11 cellular contexts compared by ENCODE assay signal in the genomic region with DNA sequence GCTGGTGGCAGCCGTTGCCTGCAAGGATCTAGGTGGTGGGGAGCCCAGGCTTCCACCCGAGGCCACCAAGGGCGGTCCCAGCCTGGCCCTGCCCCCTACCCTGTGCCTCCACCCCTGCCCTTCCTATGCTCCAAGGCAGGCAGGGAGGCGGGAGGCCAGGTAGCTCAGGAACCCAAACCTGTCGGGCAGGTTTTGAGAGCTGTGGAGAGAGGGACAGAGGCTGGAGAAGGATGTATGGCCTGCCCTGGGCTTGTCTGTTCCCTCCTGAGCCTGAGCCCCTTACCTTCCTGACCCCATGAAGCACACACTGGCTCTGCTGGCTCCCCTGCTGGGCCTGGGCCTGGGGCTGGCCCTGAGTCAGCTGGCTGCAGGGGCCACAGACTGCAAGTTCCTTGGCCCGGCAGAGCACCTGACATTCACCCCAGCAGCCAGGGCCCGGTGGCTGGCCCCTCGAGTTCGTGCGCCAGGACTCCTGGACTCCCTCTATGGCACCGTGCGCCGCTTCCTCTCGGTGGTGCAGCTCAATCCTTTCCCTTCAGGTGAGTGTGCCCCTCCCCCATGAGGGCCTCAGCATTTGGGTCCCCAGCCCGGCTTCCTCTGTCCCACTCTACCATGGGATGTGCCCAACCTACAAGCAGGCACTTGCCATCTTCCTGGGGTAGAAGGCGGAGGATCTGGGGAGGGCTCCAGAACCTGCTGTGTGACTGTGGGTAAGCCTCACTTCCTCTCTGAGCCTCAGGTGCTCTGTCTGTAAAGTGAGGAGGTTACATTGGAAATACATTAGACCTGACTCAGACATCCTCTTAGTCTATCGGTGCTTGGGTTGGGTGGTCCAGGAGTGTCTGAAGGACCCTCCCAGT.
DNase-seq lines count a peak whose midpoint lies in the region; ATAC-seq, FAIRE-seq and TF ChIP-seq lines count a peak whose summit lies in the region.
"Had no signal": no experiment of that assay in that cellular context is flagged by ENCODE, and none has a peak within 500 bp of the region (broad histone marks: within the 10 kb centered on the region; RNA-seq: fewer than 3 reads in every experiment).

A gene with protein sequence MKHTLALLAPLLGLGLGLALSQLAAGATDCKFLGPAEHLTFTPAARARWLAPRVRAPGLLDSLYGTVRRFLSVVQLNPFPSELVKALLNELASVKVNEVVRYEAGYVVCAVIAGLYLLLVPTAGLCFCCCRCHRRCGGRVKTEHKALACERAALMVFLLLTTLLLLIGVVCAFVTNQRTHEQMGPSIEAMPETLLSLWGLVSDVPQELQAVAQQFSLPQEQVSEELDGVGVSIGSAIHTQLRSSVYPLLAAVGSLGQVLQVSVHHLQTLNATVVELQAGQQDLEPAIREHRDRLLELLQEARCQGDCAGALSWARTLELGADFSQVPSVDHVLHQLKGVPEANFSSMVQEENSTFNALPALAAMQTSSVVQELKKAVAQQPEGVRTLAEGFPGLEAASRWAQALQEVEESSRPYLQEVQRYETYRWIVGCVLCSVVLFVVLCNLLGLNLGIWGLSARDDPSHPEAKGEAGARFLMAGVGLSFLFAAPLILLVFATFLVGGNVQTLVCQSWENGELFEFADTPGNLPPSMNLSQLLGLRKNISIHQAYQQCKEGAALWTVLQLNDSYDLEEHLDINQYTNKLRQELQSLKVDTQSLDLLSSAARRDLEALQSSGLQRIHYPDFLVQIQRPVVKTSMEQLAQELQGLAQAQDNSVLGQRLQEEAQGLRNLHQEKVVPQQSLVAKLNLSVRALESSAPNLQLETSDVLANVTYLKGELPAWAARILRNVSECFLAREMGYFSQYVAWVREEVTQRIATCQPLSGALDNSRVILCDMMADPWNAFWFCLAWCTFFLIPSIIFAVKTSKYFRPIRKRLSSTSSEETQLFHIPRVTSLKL (plus strand): TSS at position 159 of the 860 bp plus-strand sequence. CDS start 137 bp downstream, at position 296.

- H3K9me3 ChIP-seq in RWPE2 (ENCODE audit: severe bottlenecking), result no peaks in the 10 kb centered on the region

- peak within 1 kb of the TSS; percentile 25 for H3K4me3 ChIP-seq in RWPE2 (ENCODE audit: severe bottlenecking)
- peak within 1 kb of the TSS; percentile 23 to 52 (median 36) for H3K4me3 ChIP-seq in skin epidermis

- TF ChIP-seq CTCF in RWPE2 (IDR thresholded peaks at IDR 0.05; ENCODE audit: poor library complexity, severe bottlenecking), result no peak

- peaks cover 40% of the 10 kb centered on the region for H3K4me1 ChIP-seq in RWPE2 (ENCODE audit: insufficient read depth, poor library complexity, severe bottlenecking)

- ATAC-seq in RWPE2 (ENCODE audit: low read depth) (peak; percentile 68), GM18519 (IDR thresholded peaks at IDR 0.05; ENCODE audit: low FRiP score, unreplicated experiment) (no peak)

- no peaks in the 10 kb centered on the region for H3K27me3 ChIP-seq in RWPE2 (ENCODE audit: insufficient read depth, poor library complexity, severe bottlenecking)

- DNase-seq in NCI-H2196 (lab: John Stamatoyannopoulos, UW; ENCODE audit: unreplicated experiment) (peak; percentile 74), NCI-H2196 treated with DMSO at 0.1 percent for 48 hours (lab: John Stamatoyannopoulos, UW; ENCODE audit: unreplicated experiment) (no peak), RWPE2 (ENCODE audit: low spot score) (peak; percentile 82), kidney tubule cell (ENCODE audit: low spot score) (peak; percentile 60), RCC 7860 (ENCODE audit: low spot score) (no peak), COLO829 (ENCODE audit: low spot score) (no peak)
- DNase-seq: cortex of kidney, NCI-H2171 had no signal

- peaks cover 8% of the 10 kb centered on the region; the same call in 1 of the 2 replicates for H3K36me3 ChIP-seq in RWPE2 (ENCODE audit: low read depth)

- FAIRE-seq in RCC 7860 (lab: Jason Lieb, UNC), result no peak
- FAIRE-seq: GM19239 had no signal

- peak within 1 kb of the TSS; percentile 75 for H3K27ac ChIP-seq in RWPE2 (ENCODE audit: poor library complexity, severe bottlenecking)
- H3K27ac ChIP-seq in skin epidermis, result peak within 1 kb of the TSS; percentile 56 to 90 (median 81)

Comparison
In these comparisons a context has a peak if more than half of its experiments do, and no peak if none do; other contexts are left out.
1. DNase-seq: peak in NCI-H2196 (single experiment), RWPE2 (single experiment) and kidney tubule cell (single experiment); none in NCI-H2196 treated with DMSO at 0.1 percent for 48 hours (single experiment), RCC 7860 (single experiment) and COLO829 (single experiment).